ENCODE assay signal across 1 cellular context in genomic region chr16:27374794-27375499, GRCh38.
TF ChIP-seq lines count a peak whose summit lies in the region.

No MANE protein-coding gene starts in this region.

TF ChIP-seq in GM12878, 131 proteins besides CTCF, POLR2A, EP300 and RAD21 (continued from another document and continues in another):
- TF ChIP-seq ZBTB33 (IDR thresholded peaks at IDR 0.05) (no peak), KDM1A (IDR thresholded peaks at IDR 0.05; ENCODE audit: borderline replicate concordance) (no peak), BACH1 (IDR thresholded peaks at IDR 0.05; ENCODE audit: borderline replicate concordance) (no peak; the same call in 1 of the 2 replicates), IRF4 (IDR thresholded peaks at IDR 0.05; ENCODE audit: low read depth, low read length) (peak; percentile 49; the same call in 1 of the 2 replicates), ATF2 (IDR thresholded peaks at IDR 0.05; ENCODE audit: low read length) (no peak), TCF12 (IDR thresholded peaks at IDR 0.05; ENCODE audit: low read depth, low read length) (no peak), EZH2 (IDR thresholded peaks at IDR 0.05; ENCODE audit: borderline replicate concordance, control insufficient read depth, low read depth, low read length) (no peak), RFX5 (IDR thresholded peaks at IDR 0.05; ENCODE audit: low read depth, low read length) (no peak), RB1 (IDR thresholded peaks at IDR 0.05; ENCODE audit: borderline replicate concordance) (no peak), PKNOX1 (IDR thresholded peaks at IDR 0.05) (peak; percentile 65), CHD1 (IDR thresholded peaks at IDR 0.05; ENCODE audit: low read depth, low read length) (no peak), SPI1 (IDR thresholded peaks at IDR 0.05; ENCODE audit: borderline replicate concordance, insufficient read depth, low read depth, low read length) (no peak), USF1 (IDR thresholded peaks at IDR 0.05; ENCODE audit: borderline replicate concordance, extremely low read length, insufficient read depth, low read depth, low read length) (peak; percentile 91), SIN3A (IDR thresholded peaks at IDR 0.05; ENCODE audit: low read depth, low read length) (no peak; the same call in 1 of the 2 replicates), RELB (IDR thresholded peaks at IDR 0.05; ENCODE audit: low read depth) (peak; percentile 83), PAX5 (IDR thresholded peaks at IDR 0.05; ENCODE audit: borderline replicate concordance, low read depth, low read length) (peak; percentile 29; the same call in 1 of the 2 replicates), IKZF2 (IDR thresholded peaks at IDR 0.05) (peak; percentile 72 to 88), CEBPB (IDR thresholded peaks at IDR 0.05; ENCODE audit: borderline replicate concordance in 1 of 2, low read depth in 2 of 2, low read length in 2 of 2) (no peak), SREBF2 (IDR thresholded peaks at IDR 0.05; ENCODE audit: low read length) (no peak), ASH2L (IDR thresholded peaks at IDR 0.05; ENCODE audit: borderline replicate concordance, low read depth) (no peak), YY1 (IDR thresholded peaks at IDR 0.05; ENCODE audit: low read depth, low read length) (no peak; the same call in 1 of the 2 replicates), CBX3 (IDR thresholded peaks at IDR 0.05; ENCODE audit: borderline replicate concordance, low read depth) (no peak), NR2C1 (IDR thresholded peaks at IDR 0.05) (no peak), SMAD1 (IDR thresholded peaks at IDR 0.05; ENCODE audit: low read depth, partially characterized antibody) (peak; percentile 85), PRDM15 (CRISPR knock-in tag; IDR thresholded peaks at IDR 0.05) (no peak), FOS (IDR thresholded peaks at IDR 0.05; ENCODE audit: borderline replicate concordance, extremely low read depth, insufficient read length) (peak; percentile 65), FOXM1 (IDR thresholded peaks at IDR 0.05; ENCODE audit: low read depth, low read length) (no peak; the same call in 1 of the 2 replicates), STAT3 (IDR thresholded peaks at IDR 0.05; ENCODE audit: low read depth, low read length) (0 out of 2 replicates have a peak, but pooled peaks have one; percentile 14), STAT1 (conservative IDR thresholded peaks at IDR 0.05) (no peak), JUND (IDR thresholded peaks at IDR 0.05; ENCODE audit: low read depth, low read length) (no peak), POU2F2 (IDR thresholded peaks at IDR 0.05; ENCODE audit: borderline replicate concordance, low read depth, low read length) (peak; percentile 59; the same call in 2 of the 3 replicates), ZNF622 (IDR thresholded peaks at IDR 0.05) (no peak), IRF5 (IDR thresholded peaks at IDR 0.05; ENCODE audit: borderline replicate concordance) (no peak), CEBPZ (IDR thresholded peaks at IDR 0.05; ENCODE audit: low read depth, low read length) (no peak), CUX1 (IDR thresholded peaks at IDR 0.05; ENCODE audit: insufficient replicate concordance, low read depth, low read length) (peak; percentile 22), KLF5 (IDR thresholded peaks at IDR 0.05; ENCODE audit: partially characterized antibody) (peak; percentile 55), MYC (IDR thresholded peaks at IDR 0.05; ENCODE audit: insufficient read depth, insufficient read length, insufficient replicate concordance, low read length, severe bottlenecking) (peak; percentile 46), ZSCAN29 (IDR thresholded peaks at IDR 0.05) (no peak), YBX1 (IDR thresholded peaks at IDR 0.05) (no peak), SP1 (IDR thresholded peaks at IDR 0.05; ENCODE audit: low read depth, low read length) (peak; percentile 45)
